8 cellular contexts compared by ENCODE assay signal in genomic region chrX:56564182-56564885, GRCh38. TPM values are rescaled to one million over a fixed set of nuclear protein-coding genes. Genes with fewer than 3 reads are reported as not detected.
DNase-seq lines count a peak whose midpoint lies in the region; ATAC-seq and TF ChIP-seq lines count a peak whose summit lies in the region.

No MANE protein-coding gene starts in this region.

- peak overlapping the region; percentile 93 for H3K4me3 Mint-ChIP-seq in activated T-helper 2 cell treated with anti-CD3 and anti-CD28 coated beads, Interferon-gamma antibody, Interleukin-2, Interleukin-4, amounts not matched to agents 10 μg/mL and 5 μg/mL and 100 μg/mL, durations not matched to agents 14 hours and 24 hours and 36 hours (ENCODE audit: low read depth)

- 0 to 32% methylated on average over 23 of the region's 23 CpGs for WGBS in aorta, 2 donors

- H3K9me3 Mint-ChIP-seq in activated T-helper 2 cell treated with anti-CD3 and anti-CD28 coated beads, Interferon-gamma antibody, Interleukin-2, Interleukin-4, amounts not matched to agents 10 μg/mL and 5 μg/mL and 100 μg/mL, durations not matched to agents 14 hours and 24 hours and 36 hours: no peaks in the 10 kb centered on the region

- H3K4me1 Mint-ChIP-seq in activated T-helper 2 cell treated with anti-CD3 and anti-CD28 coated beads, Interferon-gamma antibody, Interleukin-2, Interleukin-4, amounts not matched to agents 10 μg/mL and 5 μg/mL and 100 μg/mL, durations not matched to agents 14 hours and 24 hours and 36 hours (ENCODE audit: low read depth): peaks cover 18% of the 10 kb centered on the region

- H3K27ac Mint-ChIP-seq in activated T-helper 2 cell treated with anti-CD3 and anti-CD28 coated beads, Interferon-gamma antibody, Interleukin-2, Interleukin-4, amounts not matched to agents 10 μg/mL and 5 μg/mL and 100 μg/mL, durations not matched to agents 14 hours and 24 hours and 36 hours: peak overlapping the region; percentile 98

- intact Hi-C loops in activated T-helper 2 cell treated with anti-CD3 and anti-CD28 coated beads, Interferon-gamma antibody, Interleukin-2, Interleukin-4, amounts not matched to agents 10 μg/mL and 5 μg/mL and 100 μg/mL, durations not matched to agents 14 hours and 24 hours and 36 hours (cut with micrococcal nuclease): loop anchor here (1.0 to 10.0 kb wide), 7 partner anchors 164 to 1028 kb away; partner anchors contain the start of genes NBDY, RRAGB and ZXDB
- intact Hi-C loops in aorta (cut with DNase I): loop anchor here in 1 of 2 donors (10.0 kb wide), 1 partner anchor 430 kb away; the partner anchor contains the start of gene SPIN3

- H3K4me3 ChIP-seq in aorta (ENCODE audit: low read length in 2 of 2): peak overlapping the region; percentile 63 to 67

- DNase-seq in D341Med (ENCODE audit: low spot score) (peak; percentile 24), NCI-H1694 (lab: John Stamatoyannopoulos, UW) (peak; percentile 13), foreskin keratinocyte (peak; percentile 65 to 80), nucleus accumbens (lab: John Stamatoyannopoulos, UW) (peak in 32 of 56 donors; percentile 1 to 55 (median 23)), aorta (no peak), NCI-H128 (lab: John Stamatoyannopoulos, UW; ENCODE audit: unreplicated experiment) (no peak)
- DNase-seq in activated T-helper 2 cell treated with anti-CD3 and anti-CD28 coated beads, Interferon-gamma antibody, Interleukin-2, Interleukin-4, amounts not matched to agents 10 μg/mL and 5 μg/mL and 100 μg/mL, durations not matched to agents 14 hours and 24 hours and 36 hours (ENCODE audit: low spot score): no peak

- no peaks in the 10 kb centered on the region for H3K27me3 Mint-ChIP-seq in activated T-helper 2 cell treated with anti-CD3 and anti-CD28 coated beads, Interferon-gamma antibody, Interleukin-2, Interleukin-4, amounts not matched to agents 10 μg/mL and 5 μg/mL and 100 μg/mL, durations not matched to agents 14 hours and 24 hours and 36 hours (ENCODE audit: low read depth)

- H3K4me1 ChIP-seq in foreskin keratinocyte (peaks cover 8% of the 10 kb centered on the region), aorta (ENCODE audit: control insufficient read depth in 1 of 2, insufficient read depth in 2 of 2, low read length in 2 of 2) (no peaks in the 10 kb centered on the region)

- H3K27me3 ChIP-seq in foreskin keratinocyte (no peaks in the 10 kb centered on the region), aorta (ENCODE audit: control insufficient read depth in 1 of 2, insufficient read depth in 2 of 2, low read length in 1 of 2) (no peaks in the 10 kb centered on the region)

- no peak for TF ChIP-seq CTCF in foreskin keratinocyte (conservative IDR thresholded peaks at IDR 0.05)

- no peaks in the 10 kb centered on the region for H3K9me3 ChIP-seq in aorta (ENCODE audit: control insufficient read depth, low read length)

- peak overlapping the region; percentile 92 for H3K27ac ChIP-seq in foreskin keratinocyte
- peak overlapping the region; percentile 3 to 83 for H3K27ac ChIP-seq in aorta (ENCODE audit: low read depth in 1 of 2, low read length in 2 of 2)

- peaks cover 28% of the 10 kb centered on the region for H3K36me3 Mint-ChIP-seq in activated T-helper 2 cell treated with anti-CD3 and anti-CD28 coated beads, Interferon-gamma antibody, Interleukin-2, Interleukin-4, amounts not matched to agents 10 μg/mL and 5 μg/mL and 100 μg/mL, durations not matched to agents 14 hours and 24 hours and 36 hours (ENCODE audit: low read depth)

- no peaks in the 10 kb centered on the region for H3K36me3 ChIP-seq in aorta (ENCODE audit: control insufficient read depth in 1 of 2, insufficient read depth in 2 of 2, low read length in 1 of 2)

- ATAC-seq in GM21619 (IDR thresholded peaks at IDR 0.05; ENCODE audit: unreplicated experiment) (peak; percentile 12), foreskin keratinocyte (peak; percentile 77), aorta (ENCODE audit: low FRiP score) (peak; percentile 47)

RNA-seq across cellular contexts. Expression of gene UBQLN2, which starts 0.9 kb away (rescaled TPM):
- total RNA-seq in activated T-helper 2 cell treated with anti-CD3 and anti-CD28 coated beads, Interferon-gamma antibody, Interleukin-2, Interleukin-4, amounts not matched to agents 10 μg/mL and 5 μg/mL and 100 μg/mL, durations not matched to agents 14 hours and 24 hours and 36 hours: 37.6 and 40.5 TPM in 2 replicates
- total RNA-seq in foreskin keratinocyte: 15.1 and 19.6 TPM in 2 replicates
- 10.6 and 11.1 TPM in 2 replicates for polyA plus RNA-seq in foreskin keratinocyte
- total RNA-seq in aorta: 10 to 100 TPM; 28.2 to 31.7 TPM
- 10 to 100 TPM; 10.9 to 16.3 TPM for polyA plus RNA-seq in aorta

Comparison
In these comparisons a context has a peak if more than half of its experiments do, and no peak if none do; other contexts are left out.
1. DNase-seq: peak in D341Med (single experiment), NCI-H1694 (single experiment), foreskin keratinocyte (2 of 2) and nucleus accumbens (32 of 56); none in activated T-helper 2 cell treated with anti-CD3 and anti-CD28 coated beads, Interferon-gamma antibody, Interleukin-2, Interleukin-4, amounts not matched to agents 10 μg/mL and 5 μg/mL and 100 μg/mL, durations not matched to agents 14 hours and 24 hours and 36 hours (single experiment), aorta (0 of 2) and NCI-H128 (single experiment).
2. ATAC-seq: peak in every context shown above with its lines; median percentile 77 in foreskin keratinocyte; 47 in aorta; 12 in GM21619.